Comparison of ENCODE assay signal across 11 cellular contexts in the genomic region with DNA sequence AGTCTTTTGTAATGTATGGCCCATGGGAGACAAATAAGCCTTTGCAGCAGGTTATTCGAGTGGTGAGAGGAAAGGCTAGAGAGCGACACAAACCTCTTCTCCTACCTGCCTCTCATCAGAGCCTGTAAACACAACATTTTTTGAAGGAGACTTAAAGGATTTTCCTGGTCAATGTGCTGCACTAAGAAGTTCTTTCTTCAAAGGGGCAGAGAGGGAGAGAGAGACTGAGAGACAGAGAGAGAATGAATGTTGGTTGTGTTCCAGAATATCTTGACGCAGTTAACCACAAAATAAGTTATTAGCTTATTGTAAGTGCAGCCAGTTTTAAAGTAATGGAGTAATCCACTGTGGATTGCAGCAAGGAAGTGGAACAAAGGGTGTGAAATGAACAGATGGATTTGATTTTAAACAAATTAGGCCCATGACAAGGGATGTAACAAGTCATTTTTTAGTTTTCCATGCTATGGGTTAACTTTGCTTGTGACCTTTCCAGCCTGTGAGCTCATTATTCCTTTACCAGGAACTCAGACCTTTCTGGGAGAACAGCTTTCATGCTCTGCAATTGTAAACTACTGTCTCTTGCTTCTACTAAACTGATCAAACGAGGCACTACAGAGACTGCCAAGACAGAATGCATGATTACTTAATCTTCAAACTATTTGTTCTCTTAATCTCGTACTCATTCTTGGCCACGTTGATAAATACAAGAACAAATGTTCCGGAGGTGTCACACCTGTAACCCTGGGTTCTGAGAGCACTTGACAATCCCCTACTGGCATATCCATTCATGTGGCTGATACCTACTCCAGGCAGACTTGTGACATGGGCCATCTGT.
DNase-seq lines count a peak whose midpoint lies in the region; ATAC-seq and TF ChIP-seq lines count a peak whose summit lies in the region.
"Had no signal": no experiment of that assay in that cellular context is flagged by ENCODE, and none has a peak within 500 bp of the region (broad histone marks: within the 10 kb centered on the region; RNA-seq: fewer than 3 reads in every experiment).

No MANE protein-coding gene starts in this region.

- H3K27me3 Mint-ChIP-seq in MCF 10A (ENCODE audit: insufficient read depth, unreplicated experiment) = no peaks in the 10 kb centered on the region
- H3K27me3 Mint-ChIP-seq in CD4-positive, alpha-beta T cell = no peaks in the 10 kb centered on the region
- H3K27me3 Mint-ChIP-seq: T-cell had no signal

- H3K9ac ChIP-seq in subcutaneous abdominal adipose tissue (ENCODE audit: low read length in 5 of 5) = peak overlapping the region in 4 of 5 donors; percentile 12 to 69 (median 52)

- H3K36me3 ChIP-seq in subcutaneous abdominal adipose tissue (ENCODE audit: control insufficient read depth in 5 of 5, insufficient read depth in 5 of 5, low read length in 5 of 5) = no peaks in the 10 kb centered on the region

- intact Hi-C loops in MCF 10A (cut with micrococcal nuclease) = no loop called here
- intact Hi-C loops in left colon (cut with DNase I, micrococcal nuclease) = no loop called here
- intact Hi-C loops in CD4-positive, alpha-beta T cell (cut with DNase I, micrococcal nuclease) = no loop called here

- peaks cover 7 to 43% (median 39%) of the 10 kb centered on the region in 5 donors for H3K4me1 ChIP-seq in subcutaneous abdominal adipose tissue (ENCODE audit: control insufficient read depth in 5 of 5, insufficient read depth in 5 of 5, low read length in 5 of 5)

- H3K9me3 Mint-ChIP-seq in MCF 10A (ENCODE audit: unreplicated experiment) = no peaks in the 10 kb centered on the region
- H3K9me3 Mint-ChIP-seq in CD4-positive, alpha-beta T cell = no peaks in the 10 kb centered on the region

- POLR2A ChIA-PET in MCF 10A (lab: Yijun Ruan, JAX) = interaction anchor here (0.6 to 1.0 kb wide), 3 partner anchors 11 to 1764 kb away, joined by 3 to 6 read pairs (median 6); no protein-coding TSS in a partner anchor
- POLR2A ChIA-PET in CD4-positive, alpha-beta T cell (lab: Charles Lee) = no interaction called here

- H3K4me3 Mint-ChIP-seq in MCF 10A (ENCODE audit: unreplicated experiment) = peak overlapping the region; percentile 38
- H3K4me3 Mint-ChIP-seq in CD4-positive, alpha-beta T cell = no peak overlapping the region
- H3K4me3 Mint-ChIP-seq: T-cell had no signal

- peaks cover 40% of the 10 kb centered on the region for H3K4me1 Mint-ChIP-seq in MCF 10A (ENCODE audit: insufficient read depth, unreplicated experiment)
- no peaks in the 10 kb centered on the region for H3K4me1 Mint-ChIP-seq in CD4-positive, alpha-beta T cell (ENCODE audit: low read depth)
- H3K4me1 Mint-ChIP-seq: T-cell had no signal

- H3K36me3 Mint-ChIP-seq in MCF 10A (ENCODE audit: insufficient read depth, unreplicated experiment) = no peaks in the 10 kb centered on the region
- no peaks in the 10 kb centered on the region for H3K36me3 Mint-ChIP-seq in CD4-positive, alpha-beta T cell (ENCODE audit: low read depth)
- H3K36me3 Mint-ChIP-seq: T-cell had no signal

- CTCF ChIA-PET in MCF 10A (lab: Yijun Ruan, JAX) = interaction anchor here (0.6 to 1.5 kb wide), 3 partner anchors 34 to 454 kb away, joined by 3 to 5 read pairs (median 5); no protein-coding TSS in a partner anchor
- CTCF ChIA-PET in CD4-positive, alpha-beta T cell (lab: Charles Lee) = no interaction called here

- H3K27me3 ChIP-seq in subcutaneous abdominal adipose tissue (ENCODE audit: control insufficient read depth in 5 of 5, insufficient read depth in 4 of 5, low read length in 5 of 5) = no peaks in the 10 kb centered on the region
- H3K27me3 ChIP-seq in CD4-positive, alpha-beta T cell (ENCODE audit: control insufficient read depth, insufficient read depth, low read length) = no peaks in the 10 kb centered on the region

- no peaks in the 10 kb centered on the region for H3K9me3 ChIP-seq in subcutaneous abdominal adipose tissue (ENCODE audit: control insufficient read depth in 5 of 5, low read length in 5 of 5)
- no peaks in the 10 kb centered on the region for H3K9me3 ChIP-seq in CD4-positive, alpha-beta T cell (ENCODE audit: control insufficient read depth, low read length)

- no peak for TF ChIP-seq CTCF in MCF 10A (IDR thresholded peaks at IDR 0.05; ENCODE audit: unreplicated experiment)
- no peak for TF ChIP-seq CTCF in CD4-positive, alpha-beta T cell (IDR thresholded peaks at IDR 0.05)

- H3K4me3 ChIP-seq in subcutaneous abdominal adipose tissue (ENCODE audit: low read depth in 1 of 5, low read length in 5 of 5) = no peak overlapping the region

- peak; percentile 86 for DNase-seq in HCEC 1CT
- DNase-seq in MCF 10A (ENCODE audit: unreplicated experiment) = peak; percentile 46
- no peak for DNase-seq in left colon
- no peak for DNase-seq in CD4-positive, alpha-beta T cell
- DNase-seq in OCI-M2 (lab: John Stamatoyannopoulos, UW; ENCODE audit: unreplicated experiment) = no peak
- DNase-seq: hippocampal formation, MV-4-11, T-cell had no signal

- H3K27ac ChIP-seq in subcutaneous abdominal adipose tissue (ENCODE audit: low read depth, low read length) = peak overlapping the region; percentile 93
- no peak overlapping the region for H3K27ac ChIP-seq in CD4-positive, alpha-beta T cell (ENCODE audit: low read depth, low read length)

- BruUV-seq in MCF 10A (replicated peaks; lab: Mats Ljungman, UMichigan) = no TSS peak

- ATAC-seq in left colon (peak; percentile 36), HG02970 (IDR thresholded peaks at IDR 0.05; ENCODE audit: low FRiP score, unreplicated experiment) (no peak), HG03469 (IDR thresholded peaks at IDR 0.05; ENCODE audit: unreplicated experiment) (no peak)
- ATAC-seq in CD4-positive, alpha-beta T cell (ENCODE audit: poor library complexity) = no peak
- ATAC-seq: T-cell had no signal

- H3K27ac Mint-ChIP-seq in MCF 10A (ENCODE audit: low read depth, unreplicated experiment) = peak overlapping the region; percentile 88
- no peak overlapping the region for H3K27ac Mint-ChIP-seq in CD4-positive, alpha-beta T cell
- H3K27ac Mint-ChIP-seq: T-cell had no signal

Comparison
In these comparisons a context has a peak if more than half of its experiments do, and no peak if none do; other contexts are left out.
1. DNase-seq: peak in HCEC 1CT (single experiment) and MCF 10A (single experiment); none in left colon (0 of 2), CD4-positive, alpha-beta T cell (0 of 10) and OCI-M2 (single experiment).